8 cellular contexts compared by ENCODE assay signal in genomic region chr4:154491341-154491679, GRCh38. TPM values are rescaled to one million over a fixed set of nuclear protein-coding genes. Genes with fewer than 3 reads are reported as not detected.
A peak's percentile ranks its signal among the peaks of the same experiment; 100 is the strongest.
DNase-seq lines count a peak whose midpoint lies in the region; ATAC-seq and TF ChIP-seq lines count a peak whose summit lies in the region.

No MANE protein-coding gene starts in this region.

- H3K4me1 ChIP-seq in liver (ENCODE audit: control insufficient read depth in 4 of 4, insufficient read depth in 4 of 4, low read length in 3 of 4): peaks cover 9 to 22% (median 17%) of the 10 kb centered on the region in 4 donors

- no peaks in the 10 kb centered on the region for H3K9me3 Mint-ChIP-seq in type B pancreatic cell

- H3K36me3 ChIP-seq in MG63: no peaks in the 10 kb centered on the region
- no peaks in the 10 kb centered on the region for H3K36me3 ChIP-seq in brain microvascular endothelial cell (replicated peaks)
- H3K36me3 ChIP-seq in liver (ENCODE audit: control insufficient read depth in 4 of 4, insufficient read depth in 3 of 4, low read depth in 1 of 4, low read length in 3 of 4): no peaks in the 10 kb centered on the region

- H3K27me3 ChIP-seq in MG63 (no peaks in the 10 kb centered on the region; the same call in 1 of the 2 replicates), brain microvascular endothelial cell (replicated peaks) (peaks cover 37% of the 10 kb centered on the region), liver (ENCODE audit: control insufficient read depth in 4 of 4, insufficient read depth in 4 of 4, low read length in 3 of 4) (peaks cover 4 to 12% (median 10%) of the 10 kb centered on the region in 4 donors)

- H3K4me3 Mint-ChIP-seq in type B pancreatic cell: peak overlapping the region; percentile 88

- H3K4me1 Mint-ChIP-seq in type B pancreatic cell (ENCODE audit: unreplicated experiment): peaks cover 6% of the 10 kb centered on the region

- 1% methylated on average over 11 of the region's 11 CpGs for WGBS in liver

- peak; percentile 34 for ATAC-seq in GM21528 (IDR thresholded peaks at IDR 0.05; ENCODE audit: low FRiP score, unreplicated experiment)

- TF ChIP-seq RAD21 in liver (IDR thresholded peaks at IDR 0.05): no peak

- TF ChIP-seq CTCF in GM10266 (IDR thresholded peaks at IDR 0.05; ENCODE audit: control insufficient read depth, insufficient read depth, low read depth, missing control alignments) (no peak), brain microvascular endothelial cell (IDR thresholded peaks at IDR 0.05; ENCODE audit: low read depth, low read length, missing control alignments) (no peak), liver (IDR thresholded peaks at IDR 0.05; ENCODE audit: low read depth, low read length, missing input control) (no peak), type B pancreatic cell (conservative IDR thresholded peaks at IDR 0.05) (no peak)

- H3K36me3 Mint-ChIP-seq in type B pancreatic cell: no peaks in the 10 kb centered on the region

- no peak overlapping the region for H3K27ac ChIP-seq in brain microvascular endothelial cell
- no peak overlapping the region for H3K27ac ChIP-seq in liver (ENCODE audit: low read depth in 1 of 2, low read length in 2 of 2)

- H3K27me3 Mint-ChIP-seq in type B pancreatic cell: peaks cover 46% of the 10 kb centered on the region

- DNase-seq in GM10266 (ENCODE audit: extremely low spot score): peak; percentile 44
- DNase-seq in MG63: peak; percentile 16
- no peak for DNase-seq in brain microvascular endothelial cell
- no peak for DNase-seq in type B pancreatic cell (ENCODE audit: extremely low spot score, unreplicated experiment)
- DNase-seq in NCI-H187 treated with DMSO at 0.1 percent for 48 hours (lab: John Stamatoyannopoulos, UW): no peak
- DNase-seq in ureter (ENCODE audit: low spot score): no peak

- in situ Hi-C loops in brain microvascular endothelial cell (cut with HindIII; ENCODE audit: low pct_ligation_motif_present, low sequenced_read_pairs): no loop called here

- no peak overlapping the region for H3K9ac ChIP-seq in liver (ENCODE audit: low read depth in 1 of 2, low read length in 2 of 2)

- H3K9me3 ChIP-seq in MG63 (no peaks in the 10 kb centered on the region), liver (ENCODE audit: control insufficient read depth in 4 of 4, low read length in 3 of 4) (peaks cover 0 to 6% (median under 1%) of the 10 kb centered on the region in 4 donors)

- H3K27ac Mint-ChIP-seq in type B pancreatic cell: no peak overlapping the region

- H3K4me3 ChIP-seq in MG63 (peak overlapping the region; percentile 19), brain microvascular endothelial cell (ENCODE audit: low read depth, low read length) (peak overlapping the region; percentile 24), liver (ENCODE audit: low read depth in 1 of 3, low read length in 3 of 3) (peak overlapping the region in 2 of 3 donors; percentile 9 to 20)

TF ChIP-seq in liver, 16 proteins besides CTCF, POLR2A, EP300 and RAD21:
- no peak for TF ChIP-seq FOXA2 (IDR thresholded peaks at IDR 0.05)
- TF ChIP-seq TAF1 (conservative IDR thresholded peaks at IDR 0.05): no peak
- TF ChIP-seq ATF3 (IDR thresholded peaks at IDR 0.05): no peak
- TF ChIP-seq NR2F2 (IDR thresholded peaks at IDR 0.05): no peak
- no peak for TF ChIP-seq RXRA (IDR thresholded peaks at IDR 0.05)
- no peak for TF ChIP-seq GABPA (IDR thresholded peaks at IDR 0.05 in 1 of 2, conservative IDR thresholded peaks at IDR 0.05 in 1 of 2)
- TF ChIP-seq, protein P1, sequence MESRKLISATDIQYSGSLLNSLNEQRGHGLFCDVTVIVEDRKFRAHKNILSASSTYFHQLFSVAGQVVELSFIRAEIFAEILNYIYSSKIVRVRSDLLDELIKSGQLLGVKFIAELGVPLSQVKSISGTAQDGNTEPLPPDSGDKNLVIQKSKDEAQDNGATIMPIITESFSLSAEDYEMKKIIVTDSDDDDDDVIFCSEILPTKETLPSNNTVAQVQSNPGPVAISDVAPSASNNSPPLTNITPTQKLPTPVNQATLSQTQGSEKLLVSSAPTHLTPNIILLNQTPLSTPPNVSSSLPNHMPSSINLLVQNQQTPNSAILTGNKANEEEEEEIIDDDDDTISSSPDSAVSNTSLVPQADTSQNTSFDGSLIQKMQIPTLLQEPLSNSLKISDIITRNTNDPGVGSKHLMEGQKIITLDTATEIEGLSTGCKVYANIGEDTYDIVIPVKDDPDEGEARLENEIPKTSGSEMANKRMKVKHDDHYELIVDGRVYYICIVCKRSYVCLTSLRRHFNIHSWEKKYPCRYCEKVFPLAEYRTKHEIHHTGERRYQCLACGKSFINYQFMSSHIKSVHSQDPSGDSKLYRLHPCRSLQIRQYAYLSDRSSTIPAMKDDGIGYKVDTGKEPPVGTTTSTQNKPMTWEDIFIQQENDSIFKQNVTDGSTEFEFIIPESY (IDR thresholded peaks at IDR 0.05): no peak
- no peak for TF ChIP-seq SP1 (IDR thresholded peaks at IDR 0.05)
- TF ChIP-seq HNF4G (IDR thresholded peaks at IDR 0.05): no peak
- TF ChIP-seq MAX (IDR thresholded peaks at IDR 0.05): no peak
- TF ChIP-seq EGR1 (IDR thresholded peaks at IDR 0.05; ENCODE audit: low read depth in 2 of 2): no peak
- no peak for TF ChIP-seq REST (IDR thresholded peaks at IDR 0.05)
- no peak for TF ChIP-seq FOXA1 (IDR thresholded peaks at IDR 0.05)
- no peak for TF ChIP-seq YY1 (IDR thresholded peaks at IDR 0.05)
- TF ChIP-seq HNF4A (conservative IDR thresholded peaks at IDR 0.05): no peak

RNA-seq across cellular contexts. Expression of gene DCHS2, which starts 0.3 kb away (rescaled TPM):
- total RNA-seq in MG63 (2014; rRNA removed; shearing (Covaris generic); ENCODE audit: low replicate concordance): under 0.01 and 0.07 TPM in 2 replicates
- total RNA-seq in liver (under 1 TPM; 0.09 to 0.50 TPM), type B pancreatic cell (ENCODE audit: low replicate concordance) (0.76 and 1.8 TPM in 2 replicates), ureter (1.8 TPM)
- polyA plus RNA-seq in liver: under 1 TPM in 1 of 2 donors, not detected in 1; 0.07 TPM

RNA-seq across cellular contexts. Expression of gene PLRG1, which starts 58.9 kb away (rescaled TPM):
- total RNA-seq in MG63 (2014; rRNA removed; shearing (Covaris generic); ENCODE audit: low replicate concordance): 62.1 and 76.8 TPM in 2 replicates
- 10 to 100 TPM; 28.4 to 51.5 TPM for total RNA-seq in liver
- 10 to 100 TPM; 27.2 to 31.3 TPM for polyA plus RNA-seq in liver
- 92.9 and 95.7 TPM in 2 replicates for total RNA-seq in type B pancreatic cell (ENCODE audit: low replicate concordance)
- 79.4 TPM for total RNA-seq in ureter

Comparison
In these comparisons a context has a peak if more than half of its experiments do, and no peak if none do; other contexts are left out.
1. DNase-seq: peak in GM10266 (single experiment) and MG63 (single experiment); none in brain microvascular endothelial cell (single experiment), type B pancreatic cell (single experiment), NCI-H187 treated with DMSO at 0.1 percent for 48 hours (single experiment) and ureter (single experiment).
2. Peak in every context shown above with its lines, with median percentiles within 50 percentile points of each other: H3K4me3 ChIP-seq.